ENCODE assay signal across 1 cellular context in the genomic region with DNA sequence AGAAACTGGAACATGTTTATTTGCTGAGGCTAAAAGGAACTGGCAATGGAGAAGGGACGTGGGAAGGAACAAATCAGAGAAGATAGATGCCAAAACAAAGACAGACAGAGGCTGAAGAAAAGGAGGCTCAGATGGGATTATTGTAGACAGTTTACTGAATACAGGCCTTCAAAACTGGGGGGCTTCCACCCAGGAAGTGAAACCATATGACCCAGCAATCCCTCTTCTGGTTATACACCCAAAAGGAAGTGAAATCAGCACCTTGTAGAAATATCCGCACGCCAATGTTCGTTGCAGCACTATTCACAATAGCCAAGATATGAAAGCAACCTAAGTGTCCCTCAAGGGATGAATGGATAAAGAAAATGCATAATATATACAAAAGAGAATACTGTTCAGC.
TF ChIP-seq lines count a peak whose summit lies in the region.

No MANE protein-coding gene starts in this region.

TF ChIP-seq in GM23338, 12 proteins besides CTCF, POLR2A, EP300 and RAD21 (continued from another document):
- TF ChIP-seq, protein P1, sequence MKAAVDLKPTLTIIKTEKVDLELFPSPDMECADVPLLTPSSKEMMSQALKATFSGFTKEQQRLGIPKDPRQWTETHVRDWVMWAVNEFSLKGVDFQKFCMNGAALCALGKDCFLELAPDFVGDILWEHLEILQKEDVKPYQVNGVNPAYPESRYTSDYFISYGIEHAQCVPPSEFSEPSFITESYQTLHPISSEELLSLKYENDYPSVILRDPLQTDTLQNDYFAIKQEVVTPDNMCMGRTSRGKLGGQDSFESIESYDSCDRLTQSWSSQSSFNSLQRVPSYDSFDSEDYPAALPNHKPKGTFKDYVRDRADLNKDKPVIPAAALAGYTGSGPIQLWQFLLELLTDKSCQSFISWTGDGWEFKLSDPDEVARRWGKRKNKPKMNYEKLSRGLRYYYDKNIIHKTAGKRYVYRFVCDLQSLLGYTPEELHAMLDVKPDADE (IDR thresholded peaks at IDR 0.05): no peak
- TF ChIP-seq ZNF331 (CRISPR knock-in tag; IDR thresholded peaks at IDR 0.05; ENCODE audit: low read depth) (no peak), NANOG (IDR thresholded peaks at IDR 0.05; ENCODE audit: borderline replicate concordance) (no peak), JUNB (IDR thresholded peaks at IDR 0.05; ENCODE audit: unreplicated experiment) (no peak), EZH2 (IDR thresholded peaks at IDR 0.05; ENCODE audit: low read depth, unreplicated experiment) (no peak), ZNF114 (CRISPR knock-in tag; IDR thresholded peaks at IDR 0.05) (no peak), POLR2AphosphoS5 (IDR thresholded peaks at IDR 0.05; ENCODE audit: low read depth) (no peak), CREB1 (CRISPR knock-in tag; IDR thresholded peaks at IDR 0.05; ENCODE audit: low read depth) (no peak), EZH2phosphoT487 (IDR thresholded peaks at IDR 0.05; ENCODE audit: unreplicated experiment) (no peak)
- TF ChIP-seq, protein P2, sequence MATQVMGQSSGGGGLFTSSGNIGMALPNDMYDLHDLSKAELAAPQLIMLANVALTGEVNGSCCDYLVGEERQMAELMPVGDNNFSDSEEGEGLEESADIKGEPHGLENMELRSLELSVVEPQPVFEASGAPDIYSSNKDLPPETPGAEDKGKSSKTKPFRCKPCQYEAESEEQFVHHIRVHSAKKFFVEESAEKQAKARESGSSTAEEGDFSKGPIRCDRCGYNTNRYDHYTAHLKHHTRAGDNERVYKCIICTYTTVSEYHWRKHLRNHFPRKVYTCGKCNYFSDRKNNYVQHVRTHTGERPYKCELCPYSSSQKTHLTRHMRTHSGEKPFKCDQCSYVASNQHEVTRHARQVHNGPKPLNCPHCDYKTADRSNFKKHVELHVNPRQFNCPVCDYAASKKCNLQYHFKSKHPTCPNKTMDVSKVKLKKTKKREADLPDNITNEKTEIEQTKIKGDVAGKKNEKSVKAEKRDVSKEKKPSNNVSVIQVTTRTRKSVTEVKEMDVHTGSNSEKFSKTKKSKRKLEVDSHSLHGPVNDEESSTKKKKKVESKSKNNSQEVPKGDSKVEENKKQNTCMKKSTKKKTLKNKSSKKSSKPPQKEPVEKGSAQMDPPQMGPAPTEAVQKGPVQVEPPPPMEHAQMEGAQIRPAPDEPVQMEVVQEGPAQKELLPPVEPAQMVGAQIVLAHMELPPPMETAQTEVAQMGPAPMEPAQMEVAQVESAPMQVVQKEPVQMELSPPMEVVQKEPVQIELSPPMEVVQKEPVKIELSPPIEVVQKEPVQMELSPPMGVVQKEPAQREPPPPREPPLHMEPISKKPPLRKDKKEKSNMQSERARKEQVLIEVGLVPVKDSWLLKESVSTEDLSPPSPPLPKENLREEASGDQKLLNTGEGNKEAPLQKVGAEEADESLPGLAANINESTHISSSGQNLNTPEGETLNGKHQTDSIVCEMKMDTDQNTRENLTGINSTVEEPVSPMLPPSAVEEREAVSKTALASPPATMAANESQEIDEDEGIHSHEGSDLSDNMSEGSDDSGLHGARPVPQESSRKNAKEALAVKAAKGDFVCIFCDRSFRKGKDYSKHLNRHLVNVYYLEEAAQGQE (IDR thresholded peaks at IDR 0.05; ENCODE audit: unreplicated experiment): no peak
